28 cellular contexts compared by ENCODE assay signal in genomic region chrX:88284844-88285243, GRCh38.
"Had no signal": no experiment of that assay in that cellular context is flagged by ENCODE, and none has a peak within 500 bp of the region (broad histone marks: within the 10 kb centered on the region; RNA-seq: fewer than 3 reads in every experiment).

No MANE protein-coding gene starts in this region.

- H3K27ac Mint-ChIP-seq: activated naive CD4-positive, alpha-beta T cell treated with anti-CD3 and anti-CD28 coated beads, Interleukin-2, amount 10 ng/mL, durations not matched to agents 7 days and 5 days; activated naive CD8-positive, alpha-beta T cell treated with anti-CD3 and anti-CD28 coated beads, Interleukin-2, amount 10 ng/mL, durations not matched to agents 7 days and 5 days; memory B cell; naive thymus-derived CD8-positive, alpha-beta T cell; stimulated activated naive B cell treated with anti-CD40 and anti-IgM and Interleukin-4, amounts not matched to agents 10 μg/mL and 1 μg/mL and 100 μg/mL, for 72 hours had no signal

- H3K9me3 ChIP-seq: psoas muscle, suprapubic skin, tibial artery, upper lobe of right lung had no signal

- H3K9me3 Mint-ChIP-seq: activated naive CD8-positive, alpha-beta T cell treated with anti-CD3 and anti-CD28 coated beads, Interleukin-2, amount 10 ng/mL, durations not matched to agents 7 days and 5 days had no signal

- H3K4me3 Mint-ChIP-seq: activated naive CD4-positive, alpha-beta T cell treated with anti-CD3 and anti-CD28 coated beads, Interleukin-2, amount 10 ng/mL, durations not matched to agents 7 days and 5 days; activated naive CD8-positive, alpha-beta T cell treated with anti-CD3 and anti-CD28 coated beads, Interleukin-2, amount 10 ng/mL, durations not matched to agents 7 days and 5 days; memory B cell; naive thymus-derived CD8-positive, alpha-beta T cell; neural crest cell; stimulated activated naive B cell treated with anti-CD40 and anti-IgM and Interleukin-4, amounts not matched to agents 10 μg/mL and 1 μg/mL and 100 μg/mL, for 72 hours had no signal

- DNase-seq: activated CD4-positive, alpha-beta T cell treated with anti-CD3 and anti-CD28 coated beads for 4 hours; activated CD4-positive, alpha-beta T cell treated with anti-CD3 and anti-CD28 coated beads, Interleukin-2, amount 50 U/mL, for 4 hours; activated CD8-positive, alpha-beta memory T cell treated with anti-CD3 and anti-CD28 coated beads for 24 hours; activated effector memory CD4-positive, alpha-beta T cell treated with Interleukin-2 at 50 U/mL for 16 hours; activated naive CD4-positive, alpha-beta T cell treated with anti-CD3 and anti-CD28 coated beads, Interleukin-2, amount 10 ng/mL, durations not matched to agents 7 days and 5 days; activated naive CD8-positive, alpha-beta T cell treated with anti-CD3 and anti-CD28 coated beads, Interleukin-2, amount 10 ng/mL, durations not matched to agents 7 days and 5 days; brain microvascular endothelial cell; caudate nucleus; cortex of kidney; head of caudate nucleus; hippocampal formation; left cardiac atrium; midbrain; naive thymus-derived CD8-positive, alpha-beta T cell; nucleus accumbens; psoas muscle; stimulated activated CD4-positive, alpha-beta T cell treated with anti-CD3 and anti-CD28 coated beads, Interleukin-15, amount 100 ng/mL, for 24 hours; stimulated activated CD4-positive, alpha-beta T cell treated with anti-CD3 and anti-CD28 coated beads, Interleukin-2, amount 100 ng/mL, for 24 hours; stimulated activated naive B cell treated with anti-CD40 and anti-IgM and Interleukin-4, amounts not matched to agents 10 μg/mL and 1 μg/mL and 100 μg/mL, for 72 hours; T-helper 9 cell; tibial artery; upper lobe of right lung had no signal

- H3K4me1 Mint-ChIP-seq: activated naive CD4-positive, alpha-beta T cell treated with anti-CD3 and anti-CD28 coated beads, Interleukin-2, amount 10 ng/mL, durations not matched to agents 7 days and 5 days; activated naive CD8-positive, alpha-beta T cell treated with anti-CD3 and anti-CD28 coated beads, Interleukin-2, amount 10 ng/mL, durations not matched to agents 7 days and 5 days; memory B cell; naive thymus-derived CD8-positive, alpha-beta T cell; neural crest cell; stimulated activated naive B cell treated with anti-CD40 and anti-IgM and Interleukin-4, amounts not matched to agents 10 μg/mL and 1 μg/mL and 100 μg/mL, for 72 hours had no signal

- H3K27me3 Mint-ChIP-seq: activated naive CD4-positive, alpha-beta T cell treated with anti-CD3 and anti-CD28 coated beads, Interleukin-2, amount 10 ng/mL, durations not matched to agents 7 days and 5 days; activated naive CD8-positive, alpha-beta T cell treated with anti-CD3 and anti-CD28 coated beads, Interleukin-2, amount 10 ng/mL, durations not matched to agents 7 days and 5 days; memory B cell; naive thymus-derived CD8-positive, alpha-beta T cell; stimulated activated naive B cell treated with anti-CD40 and anti-IgM and Interleukin-4, amounts not matched to agents 10 μg/mL and 1 μg/mL and 100 μg/mL, for 72 hours had no signal

- H3K36me3 ChIP-seq: ascending aorta, brain microvascular endothelial cell, suprapubic skin, tibial artery, upper lobe of right lung had no signal

- H3K27me3 ChIP-seq: ascending aorta, brain microvascular endothelial cell, suprapubic skin, tibial artery, upper lobe of right lung had no signal

- ATAC-seq: left cardiac atrium; naive thymus-derived CD8-positive, alpha-beta T cell; psoas muscle; stimulated activated naive B cell treated with anti-CD40 and anti-IgM and Interleukin-4, amounts not matched to agents 10 μg/mL and 1 μg/mL and 100 μg/mL, for 72 hours; upper lobe of right lung had no signal

- H3K27ac ChIP-seq: ascending aorta, brain microvascular endothelial cell, parathyroid adenoma, psoas muscle, suprapubic skin, tibial artery, upper lobe of right lung, VCaP had no signal

- H3K4me3 ChIP-seq: ascending aorta, psoas muscle, suprapubic skin, tibial artery, upper lobe of right lung had no signal

- H3K36me3 Mint-ChIP-seq: activated naive CD4-positive, alpha-beta T cell treated with anti-CD3 and anti-CD28 coated beads, Interleukin-2, amount 10 ng/mL, durations not matched to agents 7 days and 5 days; activated naive CD8-positive, alpha-beta T cell treated with anti-CD3 and anti-CD28 coated beads, Interleukin-2, amount 10 ng/mL, durations not matched to agents 7 days and 5 days; memory B cell; stimulated activated naive B cell treated with anti-CD40 and anti-IgM and Interleukin-4, amounts not matched to agents 10 μg/mL and 1 μg/mL and 100 μg/mL, for 72 hours had no signal

- H3K4me1 ChIP-seq: ascending aorta, parathyroid adenoma, psoas muscle, suprapubic skin, tibial artery, upper lobe of right lung had no signal
